Comparison of ENCODE assay signal across 1 cellular context in genomic region chr12:94101902-94102660, GRCh38.
TF ChIP-seq lines count a peak whose summit lies in the region.

No MANE protein-coding gene starts in this region.

TF ChIP-seq in HepG2, 621 proteins besides CTCF, POLR2A, EP300 and RAD21 (continued from another document):
- TF ChIP-seq AHDC1 (CRISPR knock-in tag; IDR thresholded peaks at IDR 0.05; ENCODE audit: borderline replicate concordance) (no peak), GFI1 (CRISPR knock-in tag; IDR thresholded peaks at IDR 0.05; ENCODE audit: borderline replicate concordance) (peak; percentile 22; the same call in 1 of the 2 replicates), SMC3 (IDR thresholded peaks at IDR 0.05; ENCODE audit: low read length) (peak; percentile 76), ZNF564 (CRISPR knock-in tag; IDR thresholded peaks at IDR 0.05) (no peak), SRF (IDR thresholded peaks at IDR 0.05; ENCODE audit: low read depth, low read length) (no peak), ZNF614 (CRISPR knock-in tag; IDR thresholded peaks at IDR 0.05; ENCODE audit: borderline replicate concordance) (0 out of 2 replicates have a peak, but pooled peaks have one; percentile 37), SMAD3 (CRISPR knock-in tag; IDR thresholded peaks at IDR 0.05) (0 out of 2 replicates have a peak, but pooled peaks have one; percentile 54), HDAC2 (CRISPR knock-in tag; IDR thresholded peaks at IDR 0.05) (peak; percentile 39; the same call in 1 of the 2 replicates), ARID4A (CRISPR knock-in tag; IDR thresholded peaks at IDR 0.05; ENCODE audit: borderline replicate concordance) (peak; percentile 38; the same call in 1 of the 2 replicates), PRMT3 (CRISPR knock-in tag; IDR thresholded peaks at IDR 0.05; ENCODE audit: borderline replicate concordance, low read depth) (no peak), ZC3H13 (CRISPR knock-in tag; IDR thresholded peaks at IDR 0.05) (no peak), ZNF639 (CRISPR knock-in tag; conservative IDR thresholded peaks at IDR 0.05) (no peak), PATZ1 (CRISPR knock-in tag; IDR thresholded peaks at IDR 0.05) (0 out of 2 replicates have a peak, but pooled peaks have one; percentile 13), ZNF746 (CRISPR knock-in tag; IDR thresholded peaks at IDR 0.05) (no peak), RFX1 (IDR thresholded peaks at IDR 0.05) (no peak), STAG1 (CRISPR knock-in tag; IDR thresholded peaks at IDR 0.05) (peak; percentile 98), THAP8 (CRISPR knock-in tag; IDR thresholded peaks at IDR 0.05; ENCODE audit: borderline replicate concordance) (0 out of 2 replicates have a peak, but pooled peaks have one; percentile 34), PLSCR1 (CRISPR knock-in tag; IDR thresholded peaks at IDR 0.05; ENCODE audit: borderline replicate concordance) (no peak), NCOA2 (CRISPR knock-in tag; IDR thresholded peaks at IDR 0.05) (0 out of 2 replicates have a peak, but pooled peaks have one; percentile 13), ZNF792 (CRISPR knock-in tag; IDR thresholded peaks at IDR 0.05) (0 out of 2 replicates have a peak, but pooled peaks have one; percentile 21), BORCS8-MEF2B (CRISPR knock-in tag; IDR thresholded peaks at IDR 0.05) (0 out of 2 replicates have a peak, but pooled peaks have one; percentile 18), DR1 (CRISPR knock-in tag; IDR thresholded peaks at IDR 0.05) (no peak), SAFB2 (CRISPR knock-in tag; IDR thresholded peaks at IDR 0.05; ENCODE audit: borderline replicate concordance, low read depth) (0 out of 2 replicates have a peak, but pooled peaks have one; percentile 26), ELF1 (CRISPR knock-in tag; IDR thresholded peaks at IDR 0.05) (peak; percentile 33; the same call in 1 of the 2 replicates), GATAD2A (CRISPR knock-in tag; IDR thresholded peaks at IDR 0.05) (peak; percentile 41; the same call in 1 of the 2 replicates), STAT6 (CRISPR knock-in tag; IDR thresholded peaks at IDR 0.05; ENCODE audit: borderline replicate concordance) (0 out of 2 replicates have a peak, but pooled peaks have one; percentile 74), ZNF225 (CRISPR knock-in tag; IDR thresholded peaks at IDR 0.05) (no peak), IRF2 (CRISPR knock-in tag; IDR thresholded peaks at IDR 0.05) (peak; percentile 53; the same call in 1 of the 2 replicates)
